In the genomic region with DNA sequence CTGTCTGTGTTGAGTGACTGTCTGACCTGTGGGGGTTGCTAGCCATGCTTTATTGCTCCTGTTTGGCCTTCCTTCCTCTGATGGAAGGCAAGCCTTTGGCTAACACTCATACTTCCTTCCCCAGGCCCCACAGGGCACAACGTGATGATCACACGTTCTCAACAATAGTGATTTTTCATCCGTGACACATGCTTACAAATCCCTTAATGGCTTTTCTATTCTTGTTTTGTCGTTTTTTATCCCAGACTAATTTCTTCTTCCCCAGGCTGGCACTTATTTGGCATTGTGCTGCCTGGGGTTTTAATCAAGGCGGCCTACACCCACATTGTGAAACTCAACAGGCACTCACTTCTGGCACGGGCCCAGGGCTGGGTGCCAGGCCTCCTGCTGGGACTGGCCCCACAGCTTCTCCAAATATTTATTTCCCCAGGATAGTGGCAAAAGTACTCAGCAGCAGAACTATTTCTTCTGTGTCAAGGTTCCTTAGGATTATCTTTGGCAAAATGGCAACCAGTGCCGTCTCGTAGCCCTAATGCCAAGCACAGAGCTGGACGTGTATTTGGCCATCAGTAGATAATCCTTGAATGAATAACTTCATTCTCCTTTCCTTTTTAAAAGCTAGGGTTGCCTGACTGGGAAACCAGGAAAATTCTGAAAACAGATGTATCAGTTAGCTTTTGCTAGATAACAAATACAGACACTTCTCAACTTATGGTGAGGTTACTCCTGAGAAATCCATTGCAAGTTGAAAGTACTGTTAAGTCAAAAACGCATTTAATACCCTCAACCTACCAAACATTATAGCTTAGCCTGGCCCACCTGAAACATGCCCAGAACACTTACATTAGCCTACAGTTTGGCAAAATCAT, we compare ENCODE assay signal across 8 cellular contexts. TPM values are rescaled to one million over a fixed set of nuclear protein-coding genes. Genes with fewer than 3 reads are reported as not detected.
DNase-seq lines count a peak whose midpoint lies in the region; ATAC-seq, FAIRE-seq and TF ChIP-seq lines count a peak whose summit lies in the region.

No MANE protein-coding gene starts in this region.

- H3K27ac ChIP-seq in kidney (ENCODE audit: low read depth in 2 of 2, low read length in 2 of 2) = peak overlapping the region; percentile 43 to 78
- H3K27ac ChIP-seq in substantia nigra (ENCODE audit: low read depth, low read length, poor library complexity, severe bottlenecking) = no peak overlapping the region

- H3K4me3 ChIP-seq in astrocyte of the cerebellum (ENCODE audit: low read depth, low read length) (no peak overlapping the region), kidney (ENCODE audit: low read length in 2 of 2) (peak overlapping the region in 1 of 2 donors; percentile 26)

- intact Hi-C loops in kidney (cut with DNase I) = no loop called here

- FAIRE-seq in kidney (lab: Jason Lieb, UNC) = peak; percentile 81

- H3K4me1 ChIP-seq in kidney (ENCODE audit: control insufficient read depth in 1 of 2, insufficient read depth in 1 of 2, low read depth in 1 of 2, low read length in 2 of 2) = peaks cover 30 to 39% of the 10 kb centered on the region in 2 donors

- H3K9ac ChIP-seq in kidney (ENCODE audit: low read length in 2 of 2) = no peak overlapping the region

- no peaks in the 10 kb centered on the region for H3K36me3 ChIP-seq in kidney (ENCODE audit: control insufficient read depth in 1 of 2, insufficient read depth in 2 of 2, low read length in 2 of 2)

- no peaks in the 10 kb centered on the region for H3K9me3 ChIP-seq in kidney (ENCODE audit: control insufficient read depth in 1 of 2, low read length in 2 of 2)

- in situ Hi-C loops in astrocyte of the cerebellum (cut with HindIII; ENCODE audit: low sequenced_read_pairs) = no loop called here

- ATAC-seq in HG02973 (IDR thresholded peaks at IDR 0.05; ENCODE audit: unreplicated experiment) (no peak), GM18517 (IDR thresholded peaks at IDR 0.05; ENCODE audit: unreplicated experiment) (no peak)

- TF ChIP-seq CTCF in astrocyte of the cerebellum (IDR thresholded peaks at IDR 0.05; ENCODE audit: low read depth, low read length, missing control alignments) = no peak
- TF ChIP-seq CTCF in kidney (IDR thresholded peaks at IDR 0.05; ENCODE audit: borderline replicate concordance, extremely low read depth, insufficient read depth) = no peak

- peak; percentile 60 for DNase-seq in DMS79 treated with DMSO at 0.1 percent for 48 hours (lab: John Stamatoyannopoulos, UW)
- peak; percentile 61 for DNase-seq in NCI-H1105 (lab: John Stamatoyannopoulos, UW)
- peak; percentile 57 for DNase-seq in astrocyte of the cerebellum (ENCODE audit: low read depth)
- peak; percentile 96 for DNase-seq in kidney
- DNase-seq in substantia nigra (lab: John Stamatoyannopoulos, UW) = peak in 31 of 49 donors; percentile 5 to 79 (median 25)
- DNase-seq in activated CD4-positive, alpha-beta T cell treated with anti-CD3 and anti-CD28 coated beads for 1 hour = no peak

RNA-seq across cellular contexts. Expression of gene CMTM7, which starts 30.6 kb away (rescaled TPM):
- 38.2 TPM for total RNA-seq in kidney
- 26.0 TPM for polyA plus RNA-seq in kidney (ENCODE audit: insufficient read depth, low read depth, low replicate concordance)
